Comparison of ENCODE assay signal across 26 cellular contexts in the genomic region with DNA sequence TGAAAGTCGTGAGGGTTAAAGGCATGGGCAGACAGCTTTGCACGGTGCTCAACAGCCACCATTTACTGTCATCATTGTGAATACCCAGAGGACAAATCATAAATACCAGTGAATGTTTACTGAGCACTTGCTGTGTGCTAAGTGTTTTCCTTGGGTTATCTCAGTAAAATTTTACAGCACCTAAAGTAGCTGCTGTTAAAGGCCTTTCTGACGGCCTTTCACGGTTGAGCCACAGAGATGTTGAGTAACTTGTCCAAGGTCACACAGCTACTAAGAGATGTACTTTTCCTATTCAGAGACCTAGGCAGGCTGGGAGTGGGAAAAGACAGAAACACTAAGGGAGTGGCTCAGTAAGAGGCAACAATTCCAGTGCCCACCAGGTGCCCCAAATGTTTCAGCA. TPM values are rescaled to one million over a fixed set of nuclear protein-coding genes. Genes with fewer than 3 reads are reported as not detected.
DNase-seq lines count a peak whose midpoint lies in the region; ATAC-seq and TF ChIP-seq lines count a peak whose summit lies in the region.
"Had no signal": no experiment of that assay in that cellular context is flagged by ENCODE, and none has a peak within 500 bp of the region (broad histone marks: within the 10 kb centered on the region; RNA-seq: fewer than 3 reads in every experiment).

No MANE protein-coding gene starts in this region.

- H3K4me3 ChIP-seq in CD8-positive, alpha-beta memory T cell (ENCODE audit: low read length), result no peak overlapping the region
- H3K4me3 ChIP-seq in NT2/D1 (ENCODE audit: insufficient read length, low read depth) (peak overlapping the region; percentile 1), esophagus muscularis mucosa (no peak overlapping the region)
- H3K4me3 ChIP-seq: SJCRH30, thyroid gland had no signal

- no peak overlapping the region for H3K27ac ChIP-seq in CD8-positive, alpha-beta memory T cell (ENCODE audit: low read depth, low read length)
- no peak overlapping the region for H3K27ac ChIP-seq in esophagus muscularis mucosa (replicated peaks in 1 of 4)
- H3K27ac ChIP-seq: ascending aorta, pancreas, sigmoid colon, SJCRH30, thyroid gland had no signal

- H3K27me3 Mint-ChIP-seq in CD8-positive, alpha-beta memory T cell, result peaks cover 20 to 24% of the 10 kb centered on the region in 2 donors
- peaks cover 7% of the 10 kb centered on the region for H3K27me3 Mint-ChIP-seq in glutamatergic neuron (ENCODE audit: unreplicated experiment)

- no peak for TF ChIP-seq CTCF in glutamatergic neuron (IDR thresholded peaks at IDR 0.05; ENCODE audit: partially characterized antibody, unreplicated experiment)
- TF ChIP-seq CTCF in esophagus muscularis mucosa (IDR thresholded peaks at IDR 0.05), result no peak

- H3K9me3 ChIP-seq in CD8-positive, alpha-beta memory T cell (ENCODE audit: low read length), result no peaks in the 10 kb centered on the region
- H3K9me3 ChIP-seq in NT2/D1 (ENCODE audit: insufficient read depth, low read length) (no peaks in the 10 kb centered on the region), esophagus muscularis mucosa (no peaks in the 10 kb centered on the region)
- H3K9me3 ChIP-seq: ascending aorta, pancreas, sigmoid colon, SJCRH30, thyroid gland had no signal

- intact Hi-C loops in posterior vena cava (cut with DNase I) (no loop called here), left ventricle myocardium superior (cut with micrococcal nuclease) (no loop called here), esophagus muscularis mucosa (cut with DNase I) (no loop called here)

- ATAC-seq in left ventricle myocardium superior, result no peak

- H3K4me3 Mint-ChIP-seq in CD8-positive, alpha-beta memory T cell, result peak overlapping the region in 4 of 7 donors; percentile 5 to 31 (median 20)
- H3K4me3 Mint-ChIP-seq in glutamatergic neuron (ENCODE audit: unreplicated experiment), result peak overlapping the region; percentile 75
- H3K4me3 Mint-ChIP-seq: stimulated activated naive CD8-positive, alpha-beta T cell treated with anti-CD3 and anti-CD28 coated beads, Interleukin-15, Interleukin-2, amounts not matched to agents 100 ng/mL and 50 ng/mL, for 24 hours; T-helper 1 cell treated with Interleukin-12 subunit alpha and Interleukin-12 subunit beta and Interleukin-4 antibody, amounts not matched to agents 30 μg/mL and 1 μg/mL, for 36 hours had no signal

- DNase-seq in CD8-positive, alpha-beta memory T cell, result no peak
- no peak for DNase-seq in NT2/D1 (ENCODE audit: low read depth, low spot score)
- no peak for DNase-seq in glutamatergic neuron
- peak; percentile 34 for DNase-seq in posterior vena cava (ENCODE audit: low spot score)
- no peak for DNase-seq in G401 (ENCODE audit: low spot score)
- no peak for DNase-seq in left ventricle myocardium superior
- no peak for DNase-seq in esophagus muscularis mucosa (ENCODE audit: extremely low spot score)
- DNase-seq: activated CD4-positive, alpha-beta T cell treated with anti-CD3 and anti-CD28 coated beads for 48 hours; activated T-cell treated with anti-CD3 and anti-CD28 coated beads, Interleukin-2, amount 50 U/mL, for 72 hours; CD4-positive, CD25-positive, alpha-beta regulatory T cell; central memory CD4-positive, alpha-beta T cell; GF-D8; Karpas-422; mesenchymal stem cell; NCI-H1048; NCI-H187 treated with DMSO at 0.1 percent for 48 hours; sigmoid colon; SJCRH30; thyroid gland had no signal

- POLR2A ChIA-PET in CD8-positive, alpha-beta memory T cell (lab: Charles Lee), result interaction anchor here (0.6 kb wide), 2 partner anchors 292 to 1338 kb away, joined by 3 to 4 read pairs; no protein-coding TSS in a partner anchor

- CTCF ChIA-PET in CD8-positive, alpha-beta memory T cell (lab: Charles Lee), result no interaction called here

- H3K27me3 ChIP-seq in CD8-positive, alpha-beta memory T cell (ENCODE audit: insufficient read depth, low read length, poor library complexity, severe bottlenecking), result peaks cover 9% of the 10 kb centered on the region
- peaks cover 18% of the 10 kb centered on the region for H3K27me3 ChIP-seq in NT2/D1 (ENCODE audit: insufficient read depth, insufficient read length)
- peaks cover 0 to 27% (median 9%) of the 10 kb centered on the region in 4 donors for H3K27me3 ChIP-seq in esophagus muscularis mucosa
- H3K27me3 ChIP-seq: pancreas, SJCRH30, thyroid gland had no signal

- WGBS in esophagus muscularis mucosa, result 95% methylated on average over 4 of the region's 4 CpGs

- H3K9ac ChIP-seq in NT2/D1 (ENCODE audit: insufficient read length, low read depth), result peak overlapping the region; percentile 23

- peaks cover 9 to 44% (median 15%) of the 10 kb centered on the region in 3 donors for H3K36me3 Mint-ChIP-seq in CD8-positive, alpha-beta memory T cell
- H3K36me3 Mint-ChIP-seq in glutamatergic neuron (ENCODE audit: unreplicated experiment), result peaks cover 9% of the 10 kb centered on the region

- in situ Hi-C loops in G401 (cut with HindIII; ENCODE audit: low sequenced_read_pairs), result no loop called here

- H3K27ac Mint-ChIP-seq in CD8-positive, alpha-beta memory T cell, result no peak overlapping the region
- no peak overlapping the region for H3K27ac Mint-ChIP-seq in glutamatergic neuron (ENCODE audit: unreplicated experiment)
- H3K27ac Mint-ChIP-seq: activated naive CD4-positive, alpha-beta T cell treated with anti-CD3 and anti-CD28 coated beads, Interleukin-2, amount 50 U/mL, for 72 hours; activated T-cell treated with anti-CD3 and anti-CD28 coated beads, Interleukin-2, amount 50 U/mL, for 72 hours; CD4-positive, CD25-positive, alpha-beta regulatory T cell; stimulated activated naive CD8-positive, alpha-beta T cell treated with anti-CD3 and anti-CD28 coated beads, Interleukin-15, Interleukin-2, amounts not matched to agents 100 ng/mL and 50 ng/mL, for 24 hours; T-helper 1 cell treated with Interleukin-12 subunit alpha and Interleukin-12 subunit beta and Interleukin-4 antibody, amounts not matched to agents 30 μg/mL and 1 μg/mL, for 36 hours had no signal

- no peak for TF ChIP-seq POLR2A in esophagus muscularis mucosa (IDR thresholded peaks at IDR 0.05; ENCODE audit: low read depth)

- H3K9me3 Mint-ChIP-seq in CD8-positive, alpha-beta memory T cell, result no peaks in the 10 kb centered on the region
- H3K9me3 Mint-ChIP-seq in glutamatergic neuron (ENCODE audit: unreplicated experiment), result peaks cover 6% of the 10 kb centered on the region
- H3K9me3 Mint-ChIP-seq: activated naive CD4-positive, alpha-beta T cell treated with anti-CD3 and anti-CD28 coated beads, Interleukin-2, amount 50 U/mL, for 72 hours; activated T-cell treated with anti-CD3 and anti-CD28 coated beads, Interleukin-2, amount 50 U/mL, for 72 hours; stimulated activated naive CD8-positive, alpha-beta T cell treated with anti-CD3 and anti-CD28 coated beads, Interleukin-15, Interleukin-2, amounts not matched to agents 100 ng/mL and 50 ng/mL, for 24 hours; T-helper 1 cell treated with Interleukin-12 subunit alpha and Interleukin-12 subunit beta and Interleukin-4 antibody, amounts not matched to agents 30 μg/mL and 1 μg/mL, for 36 hours had no signal

- H3K4me1 Mint-ChIP-seq in CD8-positive, alpha-beta memory T cell, result peaks cover 7 to 26% (median 10%) of the 10 kb centered on the region in 3 donors
- peaks cover 3% of the 10 kb centered on the region for H3K4me1 Mint-ChIP-seq in glutamatergic neuron (ENCODE audit: low read depth, unreplicated experiment)

- H3K36me3 ChIP-seq in CD8-positive, alpha-beta memory T cell (ENCODE audit: insufficient read depth, low read length), result no peaks in the 10 kb centered on the region
- H3K36me3 ChIP-seq in NT2/D1 (ENCODE audit: insufficient read depth, insufficient read length, low read length) (peaks cover 28% of the 10 kb centered on the region), esophagus muscularis mucosa (peaks cover 25 to 48% (median 47%) of the 10 kb centered on the region in 4 donors)
- H3K36me3 ChIP-seq: SJCRH30 had no signal

- H3K4me1 ChIP-seq in CD8-positive, alpha-beta memory T cell (ENCODE audit: insufficient read depth, low read length), result peaks cover 5% of the 10 kb centered on the region
- H3K4me1 ChIP-seq in NT2/D1 (ENCODE audit: insufficient read depth, insufficient read length) (peaks cover 5% of the 10 kb centered on the region), esophagus muscularis mucosa (peaks cover 14 to 20% (median 20%) of the 10 kb centered on the region in 4 donors)
- H3K4me1 ChIP-seq: SJCRH30 had no signal

- no peak for TF ChIP-seq EP300 in esophagus muscularis mucosa (IDR thresholded peaks at IDR 0.05)

RNA-seq across cellular contexts. Expression of a gene that starts 0.4 kb away (rescaled TPM):
- under 1 TPM in 1 of 2 experiments, not detected in 1; 0.16 TPM for total RNA-seq in CD8-positive, alpha-beta memory T cell
- polyA plus RNA-seq in CD8-positive, alpha-beta memory T cell, result not detected
- total RNA-seq in glutamatergic neuron (ENCODE audit: unreplicated experiment) (54.6 TPM), posterior vena cava (not detected), left ventricle myocardium superior (not detected), esophagus muscularis mucosa (under 1 TPM in 2 of 4 donors, not detected in 2; 0.33 to 0.42 TPM)
- total RNA-seq in G401 (2014; rRNA removed; shearing (Covaris generic)), result 0.80 and 3.9 TPM in 2 replicates
- total RNA-seq: ascending aorta; CD4-positive, CD25-positive, alpha-beta regulatory T cell; dermis blood vessel endothelial cell; endothelial cell of umbilical vein; thyroid gland had no signal
- polyA plus RNA-seq: CD4-positive, CD25-positive, alpha-beta regulatory T cell; endothelial cell of umbilical vein had no signal

RNA-seq across cellular contexts. Expression of a gene that starts 28.3 kb away (rescaled TPM):
- total RNA-seq in CD8-positive, alpha-beta memory T cell, result 10 to 100 TPM; 46.8 to 50.2 TPM
- polyA plus RNA-seq in CD8-positive, alpha-beta memory T cell, result 27.0 TPM
- total RNA-seq in glutamatergic neuron (ENCODE audit: unreplicated experiment) (30.6 TPM), posterior vena cava (10 to 100 TPM; 15.6 to 17.5 TPM), left ventricle myocardium superior (9.9 TPM), esophagus muscularis mucosa (10 to 100 TPM; 16.2 to 23.3 (median 21.1) TPM)
- 18.5 and 23.7 TPM in 2 replicates for total RNA-seq in G401 (2014; rRNA removed; shearing (Covaris generic))

RNA-seq across cellular contexts. Expression of a gene that starts 46.5 kb away (rescaled TPM):
- total RNA-seq in CD8-positive, alpha-beta memory T cell, result 10 to 100 TPM; 30.5 to 32.1 TPM
- 25.8 TPM for polyA plus RNA-seq in CD8-positive, alpha-beta memory T cell
- total RNA-seq in glutamatergic neuron (ENCODE audit: unreplicated experiment), result 76.5 TPM
- 10 to 100 TPM; 15.4 to 23.4 TPM for total RNA-seq in posterior vena cava
- 32.1 and 35.3 TPM in 2 replicates for total RNA-seq in G401 (2014; rRNA removed; shearing (Covaris generic))
- 8.8 TPM for total RNA-seq in left ventricle myocardium superior
- 10 to 100 TPM; 18.6 to 28.3 (median 24.9) TPM for total RNA-seq in esophagus muscularis mucosa

RNA-seq across cellular contexts. Expression of a gene that starts 53.9 kb away (rescaled TPM):
- 10 to 100 TPM; 53.1 to 54.3 TPM for total RNA-seq in CD8-positive, alpha-beta memory T cell
- polyA plus RNA-seq in CD8-positive, alpha-beta memory T cell, result 62.9 TPM
- total RNA-seq in glutamatergic neuron (ENCODE audit: unreplicated experiment) (45.7 TPM), posterior vena cava (10 to 100 TPM; 15.1 to 23.8 TPM), left ventricle myocardium superior (45.3 TPM), esophagus muscularis mucosa (10 to 100 TPM; 14.1 to 27.3 (median 21.1) TPM)
- 37.7 and 39.1 TPM in 2 replicates for total RNA-seq in G401 (2014; rRNA removed; shearing (Covaris generic))

Comparison
In these comparisons a context has a peak if more than half of its experiments do, and no peak if none do; other contexts are left out.
1. RNA of a gene that starts 0.4 kb away (total RNA-seq): 54.6 TPM in glutamatergic neuron (single experiment); 0.80 to 3.9 TPM in G401, 0.33 to 0.42 TPM in esophagus muscularis mucosa, 0.16 TPM in CD8-positive, alpha-beta memory T cell, not detected in left ventricle myocardium superior (single experiment) and not detected in posterior vena cava; every median in the first group is over 10 times any median in the second.